3 cellular contexts compared by ENCODE assay signal in genomic region chr12:65856521-65856920, GRCh38.
TF ChIP-seq lines count a peak whose summit lies in the region.

No MANE protein-coding gene starts in this region.

TF ChIP-seq in SK-N-SH, 30 proteins besides CTCF, POLR2A, EP300 and RAD21:
- TF ChIP-seq, protein P1, sequence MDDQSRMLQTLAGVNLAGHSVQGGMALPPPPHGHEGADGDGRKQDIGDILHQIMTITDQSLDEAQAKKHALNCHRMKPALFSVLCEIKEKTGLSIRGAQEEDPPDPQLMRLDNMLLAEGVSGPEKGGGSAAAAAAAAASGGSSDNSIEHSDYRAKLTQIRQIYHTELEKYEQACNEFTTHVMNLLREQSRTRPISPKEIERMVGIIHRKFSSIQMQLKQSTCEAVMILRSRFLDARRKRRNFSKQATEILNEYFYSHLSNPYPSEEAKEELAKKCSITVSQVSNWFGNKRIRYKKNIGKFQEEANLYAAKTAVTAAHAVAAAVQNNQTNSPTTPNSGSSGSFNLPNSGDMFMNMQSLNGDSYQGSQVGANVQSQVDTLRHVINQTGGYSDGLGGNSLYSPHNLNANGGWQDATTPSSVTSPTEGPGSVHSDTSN (IDR thresholded peaks at IDR 0.05): no peak
- no peak for TF ChIP-seq SMC3 (IDR thresholded peaks at IDR 0.05; ENCODE audit: low read depth, low read length)
- no peak for TF ChIP-seq TAF1 (IDR thresholded peaks at IDR 0.05; ENCODE audit: borderline replicate concordance, low read depth, low read length)
- TF ChIP-seq RFX5 (IDR thresholded peaks at IDR 0.05; ENCODE audit: low read length): no peak

TF ChIP-seq in SK-N-SH treated with all-trans-retinoic acid at 6 μM for 48 hours, 23 proteins besides CTCF, POLR2A, EP300 and RAD21:
- TF ChIP-seq RARB (CRISPR knock-in tag; IDR thresholded peaks at IDR 0.05) (no peak), GLIS3 (CRISPR knock-in tag; IDR thresholded peaks at IDR 0.05) (no peak), SNAI2 (CRISPR knock-in tag; IDR thresholded peaks at IDR 0.05) (no peak), BACH2 (CRISPR knock-in tag; IDR thresholded peaks at IDR 0.05; ENCODE audit: borderline replicate concordance) (no peak), ARNTL (CRISPR knock-in tag; IDR thresholded peaks at IDR 0.05; ENCODE audit: borderline replicate concordance, low read depth) (no peak), POU6F1 (CRISPR knock-in tag; IDR thresholded peaks at IDR 0.05; ENCODE audit: borderline replicate concordance, low read depth) (no peak)
TF ChIP-seq in SK-N-SH treated with all-trans-retinoic acid at 6 μM for 48 hours: peak in this region for 0.

TF ChIP-seq in endothelial cell of umbilical vein, 7 proteins besides CTCF, POLR2A, EP300 and RAD21:
- TF ChIP-seq EZH2 (IDR thresholded peaks at IDR 0.05; ENCODE audit: borderline replicate concordance, low read depth, low read length, severe bottlenecking) (no peak), POLR2AphosphoS5 (IDR thresholded peaks at IDR 0.05; ENCODE audit: insufficient read depth, low read depth, low read length) (peak; percentile 35)
